ENCODE assay signal across 6 cellular contexts in genomic region chr11:34218756-34219155, GRCh38.
DNase-seq lines count a peak whose midpoint lies in the region; ATAC-seq and TF ChIP-seq lines count a peak whose summit lies in the region.
"Not testable (repeated sequence)": the region's sequence is repeated elsewhere in the genome, so short reads cannot be mapped to it uniquely, and the experiment has no call there.

No MANE protein-coding gene starts in this region.

- H3K4me3 ChIP-seq in right lobe of liver, result not testable (repeated sequence)

- TF ChIP-seq CTCF in right lobe of liver (IDR thresholded peaks at IDR 0.05), result not testable (repeated sequence)

- H3K27me3 ChIP-seq in right lobe of liver, result not testable (repeated sequence)

- ATAC-seq in left lobe of liver (peak; percentile 59), right lobe of liver (peak; percentile 66 to 77 (median 68))

- H3K4me1 ChIP-seq in right lobe of liver, result peaks cover 0 to 25% (median 0%) of the 10 kb centered on the region in 4 donors

- WGBS in right lobe of liver (ENCODE audit: insufficient coverage, low coverage, low lambda C conversion rate, missing lambda C conversion rate), result 33% methylated on average over 1 of the region's 2 CpGs

- DNase-seq in DMS53 (lab: John Stamatoyannopoulos, UW) (peak; percentile 32), NCI-H146 treated with DMSO at 0.1 percent for 48 hours (lab: John Stamatoyannopoulos, UW; ENCODE audit: unreplicated experiment) (peak; percentile 59), NCI-H510A treated with DMSO at 0.1 percent for 48 hours (lab: John Stamatoyannopoulos, UW) (peak; percentile 1), NCI-H69 (lab: John Stamatoyannopoulos, UW) (peak; percentile 83)
- DNase-seq in left lobe of liver (ENCODE audit: low spot score); right lobe of liver: not testable (repeated sequence)

- TF ChIP-seq POLR2A in right lobe of liver (IDR thresholded peaks at IDR 0.05), result not testable (repeated sequence)

- peak overlapping the region in 1 of 3 donors; percentile 41 for H3K27ac ChIP-seq in right lobe of liver

- intact Hi-C loops in right lobe of liver (cut with DNase I), result not testable (repeated sequence)

- H3K9me3 ChIP-seq in right lobe of liver, result not testable (repeated sequence)

- not testable (repeated sequence) for H3K36me3 ChIP-seq in right lobe of liver
